In genomic region chr2:177164584-177165052, GRCh38 we compare ENCODE assay signal across 8 cellular contexts. TPM values are rescaled to one million over a fixed set of nuclear protein-coding genes. Genes with fewer than 3 reads are reported as not detected.
A peak's percentile ranks its signal among the peaks of the same experiment; 100 is the strongest.
DNase-seq lines count a peak whose midpoint lies in the region; ATAC-seq and TF ChIP-seq lines count a peak whose summit lies in the region.

No MANE protein-coding gene starts in this region.

- no peaks in the 10 kb centered on the region for H3K27me3 Mint-ChIP-seq in endothelial cell (ENCODE audit: unreplicated experiment)

- H3K27ac Mint-ChIP-seq in endothelial cell (ENCODE audit: unreplicated experiment), result no peak overlapping the region

- peaks cover 5% of the 10 kb centered on the region for H3K27me3 ChIP-seq in mononuclear cell (ENCODE audit: insufficient read depth, low read length)

- peaks cover 20% of the 10 kb centered on the region for H3K4me1 ChIP-seq in mononuclear cell (ENCODE audit: insufficient read depth, low read length)

- H3K36me3 Mint-ChIP-seq in endothelial cell (ENCODE audit: low read depth, unreplicated experiment), result peaks cover 4% of the 10 kb centered on the region

- no peaks in the 10 kb centered on the region for H3K9me3 Mint-ChIP-seq in endothelial cell (ENCODE audit: unreplicated experiment)

- DNase-seq in HT-29 (ENCODE audit: low spot score) (peak; percentile 94), NK-92 (lab: John Stamatoyannopoulos, UW; ENCODE audit: unreplicated experiment) (peak; percentile 16), endothelial cell (ENCODE audit: low spot score) (peak; percentile 83)
- peak; percentile 39 to 61 (median 60) for DNase-seq in activated CD8-positive, alpha-beta memory T cell treated with anti-CD3 and anti-CD28 coated beads for 48 hours (ENCODE audit: low read depth in 2 of 3, low spot score in 2 of 3)
- DNase-seq in stimulated activated CD8-positive, alpha-beta memory T cell treated with anti-CD3 and anti-CD28 coated beads, Interleukin-15, amount 100 ng/mL, for 48 hours (ENCODE audit: low read depth in 2 of 2), result peak; percentile 50 to 52

- TF ChIP-seq CTCF in C4-2B (conservative IDR thresholded peaks at IDR 0.05) (peak; percentile 100), endothelial cell (IDR thresholded peaks at IDR 0.05; ENCODE audit: unreplicated experiment) (peak; percentile 91)

- H3K4me1 Mint-ChIP-seq in endothelial cell (ENCODE audit: unreplicated experiment), result peaks cover 19% of the 10 kb centered on the region

- H3K9me3 ChIP-seq in mononuclear cell (ENCODE audit: low read depth, low read length), result no peaks in the 10 kb centered on the region

- no peak overlapping the region for H3K27ac ChIP-seq in C4-2B

- peak overlapping the region; percentile 32 for H3K4me3 ChIP-seq in mononuclear cell (ENCODE audit: low read length)

- peak; percentile 52 for ATAC-seq in GM19397 (IDR thresholded peaks at IDR 0.05; ENCODE audit: unreplicated experiment)

- H3K4me3 Mint-ChIP-seq in endothelial cell (ENCODE audit: unreplicated experiment), result no peak overlapping the region

RNA-seq across cellular contexts. Expression of gene HNRNPA3, which starts 48.0 kb away (rescaled TPM):
- total RNA-seq in HT-29 (2014; rRNA removed; shearing (Covaris generic)), result 30.4 and 33.8 TPM in 2 replicates
- total RNA-seq in endothelial cell (ENCODE audit: unreplicated experiment), result 264 TPM
- total RNA-seq in mononuclear cell, result 108 TPM

Comparison
In these comparisons a context has a peak if more than half of its experiments do, and no peak if none do; other contexts are left out.
1. DNase-seq: peak in every context shown above with its lines; median percentile 94 in HT-29; 83 in endothelial cell; 60 in activated CD8-positive, alpha-beta memory T cell treated with anti-CD3 and anti-CD28 coated beads for 48 hours; 51 in stimulated activated CD8-positive, alpha-beta memory T cell treated with anti-CD3 and anti-CD28 coated beads, Interleukin-15, amount 100 ng/mL, for 48 hours; 16 in NK-92.